13 cellular contexts compared by ENCODE assay signal in genomic region chr7:53111061-53111460, GRCh38.
DNase-seq lines count a peak whose midpoint lies in the region; TF ChIP-seq lines count a peak whose summit lies in the region.
"Had no signal": no experiment of that assay in that cellular context is flagged by ENCODE, and none has a peak within 500 bp of the region (broad histone marks: within the 10 kb centered on the region; RNA-seq: fewer than 3 reads in every experiment).

No MANE protein-coding gene starts in this region.

- H3K9ac ChIP-seq in neural progenitor cell = no peak overlapping the region

- H4K20me1 ChIP-seq in neural progenitor cell (ENCODE audit: low read depth) = no peaks in the 10 kb centered on the region

- DNase-seq in MG63 (peak; percentile 7), SJCRH30 (peak; percentile 8 to 12), fibroblast of the aortic adventitia (ENCODE audit: low read depth) (peak; percentile 12), neural progenitor cell (ENCODE audit: low spot score) (peak; percentile 11), RPMI8226 (no peak), dorsolateral prefrontal cortex (no peak)
- DNase-seq in stimulated activated naive CD4-positive, alpha-beta T cell (lab: John Stamatoyannopoulos, UW) = no peak
- DNase-seq: CD8-positive, alpha-beta memory T cell; NCI-H1105; NCI-H1694 treated with DMSO at 0.1 percent for 48 hours; NCI-H748 treated with DMSO at 0.1 percent for 48 hours had no signal

- no peak overlapping the region for H3K4me3 Mint-ChIP-seq in neural progenitor cell
- H3K4me3 Mint-ChIP-seq: CD8-positive, alpha-beta memory T cell had no signal

- no peaks in the 10 kb centered on the region for H3K9me3 ChIP-seq in MG63
- H3K9me3 ChIP-seq in SJCRH30 (replicated peaks) = no peaks in the 10 kb centered on the region
- no peaks in the 10 kb centered on the region for H3K9me3 ChIP-seq in neural progenitor cell (ENCODE audit: low read depth)
- H3K9me3 ChIP-seq: SJSA1 had no signal

- H3K27me3 Mint-ChIP-seq in neural progenitor cell (ENCODE audit: insufficient read depth, low read depth) = no peaks in the 10 kb centered on the region
- H3K27me3 Mint-ChIP-seq: CD8-positive, alpha-beta memory T cell had no signal

- H3K79me2 ChIP-seq in neural progenitor cell (ENCODE audit: low read depth) = no peaks in the 10 kb centered on the region

- H3K9me3 Mint-ChIP-seq in neural progenitor cell = no peaks in the 10 kb centered on the region

- H3K27ac Mint-ChIP-seq in neural progenitor cell = no peak overlapping the region
- H3K27ac Mint-ChIP-seq: CD8-positive, alpha-beta memory T cell had no signal

- intact Hi-C loops in dorsolateral prefrontal cortex (cut with DNase I) = no loop called here

- H2AFZ ChIP-seq in neural progenitor cell (replicated peaks) = no peak overlapping the region

- H3K36me3 ChIP-seq in MG63 = no peaks in the 10 kb centered on the region
- no peaks in the 10 kb centered on the region for H3K36me3 ChIP-seq in SJCRH30
- H3K36me3 ChIP-seq in neural progenitor cell = no peaks in the 10 kb centered on the region
- H3K36me3 ChIP-seq: SJSA1 had no signal

- H3K4me3 ChIP-seq in MG63 (no peak overlapping the region), SJCRH30 (no peak overlapping the region), fibroblast of the aortic adventitia (ENCODE audit: low read depth, low read length) (no peak overlapping the region), neural progenitor cell (no peak overlapping the region), dorsolateral prefrontal cortex (no peak overlapping the region)
- H3K4me3 ChIP-seq: K562, SJSA1 had no signal

- TF ChIP-seq CTCF in fibroblast of the aortic adventitia (IDR thresholded peaks at IDR 0.05; ENCODE audit: insufficient read depth, low read length) (no peak), neural progenitor cell (IDR thresholded peaks at IDR 0.05) (no peak), dorsolateral prefrontal cortex (IDR thresholded peaks at IDR 0.05 in 54 of 56, conservative IDR thresholded peaks at IDR 0.05 in 2 of 56; ENCODE audit: low read depth in 1 of 56, partially characterized antibody in 56 of 56) (no peak)

- H3K27ac ChIP-seq in SJCRH30 = no peak overlapping the region
- no peak overlapping the region for H3K27ac ChIP-seq in neural progenitor cell
- H3K27ac ChIP-seq in dorsolateral prefrontal cortex = no peak overlapping the region
- H3K27ac ChIP-seq: SJSA1 had no signal

- H3K36me3 Mint-ChIP-seq in neural progenitor cell = no peaks in the 10 kb centered on the region
- H3K36me3 Mint-ChIP-seq: CD8-positive, alpha-beta memory T cell had no signal

- H3K4me1 ChIP-seq in SJCRH30 (no peaks in the 10 kb centered on the region), neural progenitor cell (no peaks in the 10 kb centered on the region)
- H3K4me1 ChIP-seq: SJSA1 had no signal

- H3K27me3 ChIP-seq in MG63 (no peaks in the 10 kb centered on the region), SJCRH30 (no peaks in the 10 kb centered on the region), neural progenitor cell (no peaks in the 10 kb centered on the region), dorsolateral prefrontal cortex (no peaks in the 10 kb centered on the region)
- H3K27me3 ChIP-seq: SJSA1 had no signal

- no peaks in the 10 kb centered on the region for H3K4me1 Mint-ChIP-seq in neural progenitor cell
- H3K4me1 Mint-ChIP-seq: CD8-positive, alpha-beta memory T cell had no signal

- H3F3A ChIP-seq in neural progenitor cell (ENCODE audit: low read depth) = no peaks in the 10 kb centered on the region

- H3K4me2 ChIP-seq in neural progenitor cell = no peak overlapping the region

Comparison
In these comparisons a context has a peak if more than half of its experiments do, and no peak if none do; other contexts are left out.
1. DNase-seq: peak in MG63 (single experiment), SJCRH30 (2 of 2), fibroblast of the aortic adventitia (single experiment) and neural progenitor cell (single experiment); none in RPMI8226 (single experiment), dorsolateral prefrontal cortex (0 of 10) and stimulated activated naive CD4-positive, alpha-beta T cell (0 of 6).